In the genomic region with DNA sequence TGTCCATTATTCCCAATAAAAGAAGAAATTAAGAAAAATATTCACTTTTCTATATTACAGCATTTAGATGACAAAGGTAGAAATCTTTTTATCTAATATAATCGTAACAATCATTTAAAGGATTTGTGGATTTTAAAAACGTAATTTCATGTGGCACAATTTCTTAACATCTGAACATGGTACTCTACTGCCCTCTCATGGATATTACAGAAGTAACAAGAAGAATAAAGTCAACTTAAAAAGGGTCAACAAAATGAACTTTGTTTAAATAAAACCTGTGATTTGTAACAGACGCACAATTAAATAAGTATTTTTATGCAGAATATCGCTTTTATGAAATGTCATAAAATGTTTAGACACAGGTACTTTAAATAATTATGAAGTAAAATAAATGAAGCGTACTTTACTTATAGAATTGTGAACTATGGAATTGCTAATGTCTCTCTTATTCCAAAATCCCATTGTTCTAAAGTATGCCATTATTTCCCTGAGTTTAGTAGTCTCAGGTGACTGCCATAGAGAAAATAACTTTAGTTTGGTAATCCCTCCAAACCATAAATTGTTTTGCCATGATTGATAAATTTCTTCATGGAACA, we compare ENCODE assay signal across 9 cellular contexts.
DNase-seq lines count a peak whose midpoint lies in the region; ATAC-seq and TF ChIP-seq lines count a peak whose summit lies in the region.
"Had no signal": no experiment of that assay in that cellular context is flagged by ENCODE, and none has a peak within 500 bp of the region (broad histone marks: within the 10 kb centered on the region; RNA-seq: fewer than 3 reads in every experiment).

No MANE protein-coding gene starts in this region.

- H3K27ac ChIP-seq in stomach = no peak overlapping the region
- no peak overlapping the region for H3K27ac ChIP-seq in CD8-positive, alpha-beta T cell (ENCODE audit: low read depth, low read length)

- POLR2A ChIA-PET in AG04449 (lab: Yijun Ruan, JAX) = no interaction called here
- POLR2A ChIA-PET in CD8-positive, alpha-beta T cell (lab: Charles Lee) = no interaction called here

- H3K9me3 Mint-ChIP-seq in CD8-positive, alpha-beta T cell = peaks cover 4% of the 10 kb centered on the region
- H3K9me3 Mint-ChIP-seq: dendritic cell treated with granulocyte-macrophage colony-stimulating factor and Interleukin-4, amounts not matched to agents 40 ng/mL and 50 ng/mL, for 4 days had no signal

- intact Hi-C loops in stomach (cut with DNase I; ENCODE audit: low total_unique reads) = no loop called here
- intact Hi-C loops in CD8-positive, alpha-beta T cell (cut with DNase I, micrococcal nuclease) = no loop called here

- DNase-seq in AG04449 (ENCODE audit: low read depth, low spot score) (peak; percentile 3), H7 (peak; percentile 0), RPMI7951 (ENCODE audit: low read depth) (peak; percentile 39), fibroblast of the conjunctiva (ENCODE audit: low read depth) (peak; percentile 53), stomach (no peak)
- no peak for DNase-seq in activated naive CD4-positive, alpha-beta T cell (lab: John Stamatoyannopoulos, UW)
- DNase-seq in CD8-positive, alpha-beta T cell = no peak

- no peak overlapping the region for H3K4me3 ChIP-seq in AG04449 (ENCODE audit: low read depth, low read length)
- H3K4me3 ChIP-seq in H7 (ENCODE audit: insufficient read depth, low read depth, low read length) = no peak overlapping the region
- H3K4me3 ChIP-seq in stomach = no peak overlapping the region
- no peak overlapping the region for H3K4me3 ChIP-seq in CD8-positive, alpha-beta T cell (ENCODE audit: low read depth, low read length)

- H3K36me3 ChIP-seq in H7 (replicated peaks; ENCODE audit: control insufficient read depth, insufficient read depth, low read length) = no peaks in the 10 kb centered on the region
- no peaks in the 10 kb centered on the region for H3K36me3 ChIP-seq in stomach
- no peaks in the 10 kb centered on the region for H3K36me3 ChIP-seq in CD8-positive, alpha-beta T cell (ENCODE audit: insufficient read depth, low read length)

- no peak overlapping the region for H3K27ac Mint-ChIP-seq in CD8-positive, alpha-beta T cell
- H3K27ac Mint-ChIP-seq: dendritic cell treated with granulocyte-macrophage colony-stimulating factor and Interleukin-4, amounts not matched to agents 40 ng/mL and 50 ng/mL, for 4 days had no signal

- TF ChIP-seq POLR2A in stomach (IDR thresholded peaks at IDR 0.05) = no peak

- no peaks in the 10 kb centered on the region for H3K4me1 ChIP-seq in stomach
- H3K4me1 ChIP-seq in CD8-positive, alpha-beta T cell (ENCODE audit: insufficient read depth, low read length) = no peaks in the 10 kb centered on the region

- WGBS in stomach, 5 donors = 24 to 29% (median 27%) methylated on average over 5 of the region's 5 CpGs

- no peaks in the 10 kb centered on the region for H3K4me1 Mint-ChIP-seq in CD8-positive, alpha-beta T cell (ENCODE audit: low read depth)

- no peaks in the 10 kb centered on the region for H3K27me3 Mint-ChIP-seq in CD8-positive, alpha-beta T cell (ENCODE audit: low read depth)
- H3K27me3 Mint-ChIP-seq: dendritic cell treated with granulocyte-macrophage colony-stimulating factor and Interleukin-4, amounts not matched to agents 40 ng/mL and 50 ng/mL, for 4 days had no signal

- H3K36me3 Mint-ChIP-seq in CD8-positive, alpha-beta T cell = no peaks in the 10 kb centered on the region

- H3K4me3 Mint-ChIP-seq in CD8-positive, alpha-beta T cell = no peak overlapping the region
- H3K4me3 Mint-ChIP-seq: dendritic cell treated with granulocyte-macrophage colony-stimulating factor and Interleukin-4, amounts not matched to agents 40 ng/mL and 50 ng/mL, for 4 days had no signal

- peak; percentile 26 for TF ChIP-seq CTCF in AG04449 (IDR thresholded peaks at IDR 0.05; ENCODE audit: insufficient read depth, low read length, missing control alignments)
- peak in 4 of 7 experiments; percentile 10 to 60 (median 46) for TF ChIP-seq CTCF in stomach (IDR thresholded peaks at IDR 0.05)
- no peak for TF ChIP-seq CTCF in CD8-positive, alpha-beta T cell (IDR thresholded peaks at IDR 0.05)

- ATAC-seq in HG02938 (IDR thresholded peaks at IDR 0.05; ENCODE audit: unreplicated experiment) = no peak
- no peak for ATAC-seq in CD8-positive, alpha-beta T cell

- H3K9me3 ChIP-seq in stomach = no peaks in the 10 kb centered on the region
- H3K9me3 ChIP-seq in CD8-positive, alpha-beta T cell (ENCODE audit: low read length) = no peaks in the 10 kb centered on the region

- TF ChIP-seq EP300 in stomach (IDR thresholded peaks at IDR 0.05) = no peak

- H3K27me3 ChIP-seq in H7 (ENCODE audit: control insufficient read depth, insufficient read depth, low read length) = no peaks in the 10 kb centered on the region
- no peaks in the 10 kb centered on the region for H3K27me3 ChIP-seq in stomach
- no peaks in the 10 kb centered on the region for H3K27me3 ChIP-seq in CD8-positive, alpha-beta T cell (ENCODE audit: insufficient read depth, low read length)

- CTCF ChIA-PET in AG04449 (lab: Yijun Ruan, JAX) = interaction anchor here (1.6 to 2.6 kb wide), 2 partner anchors 222 to 364 kb away, joined by 4 to 18 read pairs; no protein-coding TSS in a partner anchor
- CTCF ChIA-PET in CD8-positive, alpha-beta T cell (lab: Charles Lee) = no interaction called here

Comparison
In these comparisons a context has a peak if more than half of its experiments do, and no peak if none do; other contexts are left out.
1. DNase-seq: peak in AG04449 (single experiment), H7 (single experiment), RPMI7951 (single experiment) and fibroblast of the conjunctiva (single experiment); none in stomach (single experiment), activated naive CD4-positive, alpha-beta T cell (0 of 4) and CD8-positive, alpha-beta T cell (0 of 7).